Comparison of ENCODE assay signal across 13 cellular contexts in genomic region chr1:228177183-228177475, GRCh38. TPM values are rescaled to one million over a fixed set of nuclear protein-coding genes. Genes with fewer than 3 reads are reported as not detected.
DNase-seq lines count a peak whose midpoint lies in the region; ATAC-seq and TF ChIP-seq lines count a peak whose summit lies in the region.
"Had no signal": no experiment of that assay in that cellular context is flagged by ENCODE, and none has a peak within 500 bp of the region (broad histone marks: within the 10 kb centered on the region; RNA-seq: fewer than 3 reads in every experiment).

No MANE protein-coding gene starts in this region.

- no peaks in the 10 kb centered on the region for H3K27me3 ChIP-seq in right atrium auricular region
- H3K27me3 ChIP-seq in lower lobe of right lung (ENCODE audit: low read depth) = no peaks in the 10 kb centered on the region
- H3K27me3 ChIP-seq in transverse colon = no peaks in the 10 kb centered on the region

- H3K9me3 Mint-ChIP-seq in activated T-helper 2 cell treated with anti-CD3 and anti-CD28 coated beads, Interferon-gamma antibody, Interleukin-2, Interleukin-4, amounts not matched to agents 10 μg/mL and 5 μg/mL and 100 μg/mL, durations not matched to agents 14 hours and 24 hours and 36 hours = no peaks in the 10 kb centered on the region
- H3K9me3 Mint-ChIP-seq: IgD-negative memory B cell had no signal

- H3K27ac ChIP-seq in right atrium auricular region (no peak overlapping the region), lower lobe of right lung (peak overlapping the region; percentile 75), transverse colon (peak overlapping the region; percentile 5 to 43 (median 30))
- H3K27ac ChIP-seq: 22Rv1, GM23248 had no signal

- 67 to 82% methylated on average over 1 to 5 of the region's 5 CpGs for WGBS in transverse colon (ENCODE audit: low coverage in 1 of 2), 2 donors

- TF ChIP-seq POLR2A in transverse colon (IDR thresholded peaks at IDR 0.05) = no peak

- H3K9me3 ChIP-seq in right atrium auricular region = no peaks in the 10 kb centered on the region
- no peaks in the 10 kb centered on the region for H3K9me3 ChIP-seq in lower lobe of right lung
- H3K9me3 ChIP-seq in transverse colon = no peaks in the 10 kb centered on the region

- H3K4me3 ChIP-seq in right atrium auricular region = no peak overlapping the region
- no peak overlapping the region for H3K4me3 ChIP-seq in lower lobe of right lung
- no peak overlapping the region for H3K4me3 ChIP-seq in transverse colon
- H3K4me3 ChIP-seq: GM23248 had no signal

- intact Hi-C loops in left cardiac atrium (cut with DNase I) (no loop called here), lower lobe of right lung (cut with DNase I) (no loop called here), transverse colon (cut with DNase I; ENCODE audit: low total_unique reads) (no loop called here)
- intact Hi-C loops in activated T-helper 2 cell treated with anti-CD3 and anti-CD28 coated beads, Interferon-gamma antibody, Interleukin-2, Interleukin-4, amounts not matched to agents 10 μg/mL and 5 μg/mL and 100 μg/mL, durations not matched to agents 14 hours and 24 hours and 36 hours (cut with micrococcal nuclease) = no loop called here

- peaks cover 18% of the 10 kb centered on the region for H3K36me3 ChIP-seq in right atrium auricular region
- peaks cover 15% of the 10 kb centered on the region for H3K36me3 ChIP-seq in lower lobe of right lung
- no peaks in the 10 kb centered on the region for H3K36me3 ChIP-seq in transverse colon

- H3K36me3 Mint-ChIP-seq in activated T-helper 2 cell treated with anti-CD3 and anti-CD28 coated beads, Interferon-gamma antibody, Interleukin-2, Interleukin-4, amounts not matched to agents 10 μg/mL and 5 μg/mL and 100 μg/mL, durations not matched to agents 14 hours and 24 hours and 36 hours (ENCODE audit: low read depth) = no peaks in the 10 kb centered on the region
- H3K36me3 Mint-ChIP-seq: CD4-positive, CD25-positive, alpha-beta regulatory T cell; IgD-negative memory B cell had no signal

- no peak overlapping the region for H3K27ac Mint-ChIP-seq in activated T-helper 2 cell treated with anti-CD3 and anti-CD28 coated beads, Interferon-gamma antibody, Interleukin-2, Interleukin-4, amounts not matched to agents 10 μg/mL and 5 μg/mL and 100 μg/mL, durations not matched to agents 14 hours and 24 hours and 36 hours
- H3K27ac Mint-ChIP-seq: CD4-positive, CD25-positive, alpha-beta regulatory T cell had no signal

- peaks cover 1% of the 10 kb centered on the region for H3K4me1 Mint-ChIP-seq in activated T-helper 2 cell treated with anti-CD3 and anti-CD28 coated beads, Interferon-gamma antibody, Interleukin-2, Interleukin-4, amounts not matched to agents 10 μg/mL and 5 μg/mL and 100 μg/mL, durations not matched to agents 14 hours and 24 hours and 36 hours (ENCODE audit: low read depth)

- in situ Hi-C loops in transverse colon (cut with MboI; ENCODE audit: low pct_ligation_motif_present in 1 of 4, low pct_unique_long_range_greater_than_20kb in 1 of 4, low sequenced_read_pairs in 3 of 4) = loop anchor here in 1 of 4 donors (10.0 kb wide), 1 partner anchor 52 kb away; no protein-coding TSS in a partner anchor

- H3K4me3 Mint-ChIP-seq in activated T-helper 2 cell treated with anti-CD3 and anti-CD28 coated beads, Interferon-gamma antibody, Interleukin-2, Interleukin-4, amounts not matched to agents 10 μg/mL and 5 μg/mL and 100 μg/mL, durations not matched to agents 14 hours and 24 hours and 36 hours (ENCODE audit: low read depth) = no peak overlapping the region
- H3K4me3 Mint-ChIP-seq: CD4-positive, CD25-positive, alpha-beta regulatory T cell; IgD-negative memory B cell had no signal

- no peaks in the 10 kb centered on the region for H3K27me3 Mint-ChIP-seq in activated T-helper 2 cell treated with anti-CD3 and anti-CD28 coated beads, Interferon-gamma antibody, Interleukin-2, Interleukin-4, amounts not matched to agents 10 μg/mL and 5 μg/mL and 100 μg/mL, durations not matched to agents 14 hours and 24 hours and 36 hours (ENCODE audit: low read depth)
- H3K27me3 Mint-ChIP-seq: CD4-positive, CD25-positive, alpha-beta regulatory T cell; IgD-negative memory B cell had no signal

- ATAC-seq in left cardiac atrium (no peak), lower lobe of right lung (no peak), GM21786 (IDR thresholded peaks at IDR 0.05; ENCODE audit: unreplicated experiment) (no peak), GM21737 (IDR thresholded peaks at IDR 0.05; ENCODE audit: unreplicated experiment) (no peak)

- TF ChIP-seq CTCF in right atrium auricular region (IDR thresholded peaks at IDR 0.05) (no peak), lower lobe of right lung (IDR thresholded peaks at IDR 0.05) (no peak), transverse colon (IDR thresholded peaks at IDR 0.05) (no peak)

- DNase-seq in left cardiac atrium (peak; percentile 17), right atrium auricular region (ENCODE audit: low spot score) (no peak), lower lobe of right lung (no peak), transverse colon (no peak)
- no peak for DNase-seq in activated T-helper 2 cell treated with anti-CD3 and anti-CD28 coated beads, Interferon-gamma antibody, Interleukin-2, Interleukin-4, amounts not matched to agents 10 μg/mL and 5 μg/mL and 100 μg/mL, durations not matched to agents 14 hours and 24 hours and 36 hours (ENCODE audit: low spot score)
- DNase-seq: CD4-positive, CD25-positive, alpha-beta regulatory T cell; DMS53; GF-D8; GM23248 had no signal

- H3K4me1 ChIP-seq in right atrium auricular region (peaks cover 0 to 3% of the 10 kb centered on the region in 2 donors), lower lobe of right lung (peaks cover 58% of the 10 kb centered on the region), transverse colon (peaks cover 0 to 13% (median 2%) of the 10 kb centered on the region in 4 donors)

- TF ChIP-seq EP300 in transverse colon (IDR thresholded peaks at IDR 0.05; ENCODE audit: low read depth) = no peak

RNA-seq across cellular contexts. Expression of gene IBA57, which starts 11.5 kb away (rescaled TPM):
- 10 to 100 TPM; 10.4 to 10.5 TPM for total RNA-seq in left cardiac atrium
- 1 to 10 TPM; 6.7 to 7.1 TPM for total RNA-seq in right atrium auricular region
- 10.7 TPM for total RNA-seq in lower lobe of right lung
- total RNA-seq in transverse colon = 10 to 100 TPM in 3 of 4 donors, 1 to 10 TPM in 1; 7.5 to 13.5 (median 10.4) TPM
- 7.6 and 7.9 TPM in 2 replicates for total RNA-seq in activated T-helper 2 cell treated with anti-CD3 and anti-CD28 coated beads, Interferon-gamma antibody, Interleukin-2, Interleukin-4, amounts not matched to agents 10 μg/mL and 5 μg/mL and 100 μg/mL, durations not matched to agents 14 hours and 24 hours and 36 hours

RNA-seq across cellular contexts. Expression of gene GJC2, which starts 27.4 kb away (rescaled TPM):
- 1 to 10 TPM; 2.2 to 2.3 TPM for total RNA-seq in left cardiac atrium
- 1 to 10 TPM in 1 of 2 donors, under 1 TPM in 1; 0.93 to 2.3 TPM for total RNA-seq in right atrium auricular region
- total RNA-seq in lower lobe of right lung = 6.0 TPM
- 1 to 10 TPM in 2 of 4 donors, under 1 TPM in 2; 0.20 to 7.1 (median 1.4) TPM for total RNA-seq in transverse colon
- 0.52 and 0.55 TPM in 2 replicates for total RNA-seq in activated T-helper 2 cell treated with anti-CD3 and anti-CD28 coated beads, Interferon-gamma antibody, Interleukin-2, Interleukin-4, amounts not matched to agents 10 μg/mL and 5 μg/mL and 100 μg/mL, durations not matched to agents 14 hours and 24 hours and 36 hours

RNA-seq across cellular contexts. Expression of gene OBSCN, which starts 30.7 kb away (rescaled TPM):
- total RNA-seq in left cardiac atrium (100 to 1,000 TPM; 194 to 201 TPM), right atrium auricular region (100 to 1,000 TPM; 159 to 317 TPM), lower lobe of right lung (35.6 TPM), transverse colon (10 to 100 TPM; 11.9 to 21.7 (median 15.8) TPM)
- 22.1 and 25.4 TPM in 2 replicates for total RNA-seq in activated T-helper 2 cell treated with anti-CD3 and anti-CD28 coated beads, Interferon-gamma antibody, Interleukin-2, Interleukin-4, amounts not matched to agents 10 μg/mL and 5 μg/mL and 100 μg/mL, durations not matched to agents 14 hours and 24 hours and 36 hours

RNA-seq across cellular contexts. Expression of gene GUK1, which starts 37.0 kb away (rescaled TPM):
- total RNA-seq in left cardiac atrium = 100 to 1,000 TPM; 153 to 185 TPM
- total RNA-seq in right atrium auricular region = 100 to 1,000 TPM; 179 to 277 TPM
- 192 TPM for total RNA-seq in lower lobe of right lung
- 100 to 1,000 TPM; 183 to 573 (median 382) TPM for total RNA-seq in transverse colon
- 219 and 225 TPM in 2 replicates for total RNA-seq in activated T-helper 2 cell treated with anti-CD3 and anti-CD28 coated beads, Interferon-gamma antibody, Interleukin-2, Interleukin-4, amounts not matched to agents 10 μg/mL and 5 μg/mL and 100 μg/mL, durations not matched to agents 14 hours and 24 hours and 36 hours

Comparison
In these comparisons a context has a peak if more than half of its experiments do, and no peak if none do; other contexts are left out.
1. H3K27ac ChIP-seq: peak in lower lobe of right lung (single experiment) and transverse colon (4 of 4); none in right atrium auricular region (0 of 2).